In the genomic region with DNA sequence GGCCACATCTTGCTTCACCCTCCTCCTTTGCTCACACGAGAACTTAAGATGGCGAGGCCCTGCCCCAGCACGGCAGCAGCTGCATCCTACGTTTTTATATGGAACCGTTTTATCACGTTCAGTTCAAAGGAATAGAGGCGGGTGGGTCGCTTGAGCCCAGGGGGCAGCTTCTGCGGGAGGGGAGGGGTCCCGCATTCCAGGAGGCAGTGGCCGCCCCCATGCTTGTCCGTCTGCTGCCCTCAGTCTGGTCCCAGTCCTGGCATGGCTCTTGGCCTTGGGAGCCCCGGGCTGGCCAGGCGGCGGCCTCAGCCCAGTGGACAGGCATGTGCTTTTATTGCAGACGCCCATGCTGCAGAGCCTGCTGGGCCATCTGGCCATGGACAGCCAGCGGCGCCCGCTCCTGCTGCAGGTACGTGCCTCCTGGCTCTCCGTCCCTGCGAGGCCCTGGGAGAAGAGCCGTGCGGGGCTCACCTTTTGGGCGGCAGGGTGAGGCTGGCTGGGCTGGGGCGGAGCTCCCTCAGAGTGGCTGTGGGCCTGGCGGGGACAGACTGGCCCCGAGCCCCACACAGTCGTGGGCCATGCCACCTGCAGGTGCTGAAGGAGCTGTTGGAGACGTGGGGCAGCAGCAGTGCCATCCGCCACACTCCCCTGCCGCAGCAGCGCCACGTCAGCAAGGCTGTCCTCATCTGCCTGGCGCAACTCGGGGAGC, we compare ENCODE assay signal across 31 cellular contexts. TPM values are rescaled to one million over a fixed set of nuclear protein-coding genes. Genes with fewer than 3 reads are reported as not detected.
"Had no signal": no experiment of that assay in that cellular context is flagged by ENCODE, and none has a peak within 500 bp of the region (broad histone marks: within the 10 kb centered on the region; RNA-seq: fewer than 3 reads in every experiment).

No MANE protein-coding gene starts in this region.

- H3K27me3 ChIP-seq: adrenal gland, body of pancreas, colonic mucosa had no signal

- H3K9me3 ChIP-seq: adrenal gland, body of pancreas, colonic mucosa had no signal

- H3K27ac ChIP-seq: adrenal gland, body of pancreas, colonic mucosa, WERI-Rb-1 had no signal

- H3K4me1 ChIP-seq: adrenal gland, colonic mucosa had no signal

- ATAC-seq: activated CD4-positive, CD25-positive, alpha-beta regulatory T cell treated with anti-CD3 and anti-CD28 coated beads, Interleukin-2, amount 50 U/mL, for 24 hours; activated CD8-positive, alpha-beta T cell treated with anti-CD3 and anti-CD28 coated beads for 36 hours; activated naive CD8-positive, alpha-beta T cell treated with anti-CD3 and anti-CD28 coated beads, Interleukin-2, amount 50 U/mL, for 24 hours; activated T-cell treated with anti-CD3 and anti-CD28 coated beads, Interleukin-2, amount 50 U/mL, for 4 hours; activated T-helper 17 cell treated with anti-CD3 and anti-CD28 coated beads, Interleukin-2, amount 50 U/mL, for 72 hours; body of pancreas; esophagus mucosa; T-helper 17 cell had no signal

- DNase-seq: activated B cell treated with CpG ODN at 0.5 μM for 24 hours; activated CD4-positive, alpha-beta T cell treated with anti-CD3 and anti-CD28 coated beads for 48 hours; activated CD4-positive, alpha-beta T cell treated with anti-CD3 and anti-CD28 coated beads, Interleukin-2, amount 50 U/mL, for 1 hour; activated CD4-positive, alpha-beta T cell treated with anti-CD3 and anti-CD28 coated beads, Interleukin-2, amount 50 U/mL, for 48 hours; activated CD8-positive, alpha-beta memory T cell treated with anti-CD3 and anti-CD28 coated beads for 24 hours; activated CD8-positive, alpha-beta T cell treated with anti-CD3 and anti-CD28 coated beads for 36 hours; activated effector memory CD4-positive, alpha-beta T cell treated with Interleukin-2 at 50 U/mL for 16 hours; activated gamma-delta T cell treated with Interleukin-2 at 50 U/mL for 16 hours; activated naive CD4-positive, alpha-beta T cell treated with anti-CD3 and anti-CD28 coated beads for 36 hours; activated naive CD8-positive, alpha-beta T cell treated with anti-CD3 and anti-CD28 coated beads for 36 hours; activated naive CD8-positive, alpha-beta T cell treated with anti-CD3 and anti-CD28 coated beads, Interleukin-2, amount 50 U/mL, for 24 hours; activated T-cell treated with anti-CD3 and anti-CD28 coated beads, Interleukin-2, amount 50 U/mL, for 4 hours; adrenal gland; amygdala; body of pancreas; central memory CD4-positive, alpha-beta T cell; cerebellar nuclear complex; colonic mucosa; effector memory CD4-positive, alpha-beta T cell; endodermal cell; foreskin fibroblast; T-helper 1 cell; T-helper 17 cell; T1000; WERI-Rb-1 had no signal

- H3K4me3 ChIP-seq: adrenal gland, body of pancreas, colonic mucosa had no signal

- FAIRE-seq: frontal cortex had no signal

RNA-seq across cellular contexts. Expression of a gene that starts 11.2 kb away (rescaled TPM):
- total RNA-seq: activated B cell treated with CpG ODN at 0.5 μM for 24 hours; activated CD8-positive, alpha-beta T cell treated with anti-CD3 and anti-CD28 coated beads for 36 hours; activated naive CD4-positive, alpha-beta T cell treated with anti-CD3 and anti-CD28 coated beads for 36 hours; activated naive CD8-positive, alpha-beta T cell treated with anti-CD3 and anti-CD28 coated beads for 36 hours; activated T-helper 17 cell treated with anti-CD3 and anti-CD28 coated beads, Interleukin-2, amount 50 U/mL, for 72 hours; body of pancreas; colonic mucosa; endodermal cell; epithelial cell of proximal tubule; esophagus mucosa; frontal cortex; T-helper 17 cell had no signal
- polyA plus RNA-seq: aorta had no signal

RNA-seq across cellular contexts. Expression of a gene that starts 33.6 kb away (rescaled TPM):
- total RNA-seq: endodermal cell, epithelial cell of proximal tubule had no signal

RNA-seq across cellular contexts. Expression of a gene that starts 55.6 kb away (rescaled TPM):
- total RNA-seq: epithelial cell of proximal tubule had no signal
